In the genomic region with DNA sequence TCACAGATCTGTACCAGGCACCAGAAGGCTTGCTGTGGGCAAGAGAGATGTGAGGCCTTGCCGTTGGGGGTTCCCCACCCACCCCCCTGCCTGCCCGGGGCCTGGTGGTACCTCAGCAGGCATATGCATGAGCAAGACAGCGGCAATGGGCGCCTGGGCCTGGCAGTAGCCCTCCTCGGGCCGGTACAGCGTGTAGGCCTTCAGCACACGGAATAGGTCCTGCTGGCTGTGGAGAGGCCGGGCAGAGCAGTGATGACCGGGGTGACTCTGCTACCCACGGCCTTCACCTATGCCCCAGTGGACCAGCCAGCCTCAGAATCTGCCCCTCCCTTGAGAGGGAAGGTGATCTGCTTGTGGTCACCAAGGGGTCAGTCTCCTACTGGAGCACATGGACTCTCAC, we compare ENCODE assay signal across 26 cellular contexts. TPM values are rescaled to one million over a fixed set of nuclear protein-coding genes. Genes with fewer than 3 reads are reported as not detected.
"Had no signal": no experiment of that assay in that cellular context is flagged by ENCODE, and none has a peak within 500 bp of the region (broad histone marks: within the 10 kb centered on the region; RNA-seq: fewer than 3 reads in every experiment).

No MANE protein-coding gene starts in this region.

- H3K4me3 ChIP-seq: body of pancreas, lower lobe of right lung, mucosa of descending colon, sigmoid colon, smooth muscle cell, tibial artery had no signal

- ATAC-seq: activated CD4-positive, alpha-beta T cell treated with anti-CD3 and anti-CD28 coated beads for 36 hours; body of pancreas; left cardiac atrium; lower lobe of right lung; mucosa of descending colon; stimulated activated naive CD8-positive, alpha-beta T cell treated with anti-CD3 and anti-CD28 coated beads, Interleukin-15, Interleukin-2, amounts not matched to agents 100 U/mL and 50 U/mL, for 24 hours had no signal

- H3K27me3 Mint-ChIP-seq: activated B cell treated with CpG ODN at 0.5 μM for 24 hours; activated CD4-positive, alpha-beta T cell treated with anti-CD3 and anti-CD28 coated beads for 36 hours; activated naive CD4-positive, alpha-beta T cell treated with anti-CD3 and anti-CD28 coated beads, Interleukin-2, amount 10 ng/mL, durations not matched to agents 7 days and 5 days had no signal

- H3K27ac ChIP-seq: body of pancreas, lower lobe of right lung, sigmoid colon had no signal

- H3K4me3 Mint-ChIP-seq: activated B cell treated with CpG ODN at 0.5 μM for 24 hours; activated CD4-positive, alpha-beta T cell treated with anti-CD3 and anti-CD28 coated beads for 36 hours; activated naive CD4-positive, alpha-beta T cell treated with anti-CD3 and anti-CD28 coated beads, Interleukin-2, amount 10 ng/mL, durations not matched to agents 7 days and 5 days; neural crest cell had no signal

- DNase-seq: activated B cell treated with CpG ODN at 0.5 μM for 24 hours; activated CD4-positive, alpha-beta T cell treated with anti-CD3 and anti-CD28 coated beads for 36 hours; activated CD4-positive, alpha-beta T cell treated with anti-CD3 and anti-CD28 coated beads, Interleukin-2, amount 50 U/mL, for 4 hours; activated effector memory CD4-positive, alpha-beta T cell treated with anti-CD3 and anti-CD28 coated beads, Interleukin-2, amount 50 U/mL, for 16 hours; activated naive CD4-positive, alpha-beta T cell treated with anti-CD3 and anti-CD28 coated beads, Interleukin-2, amount 10 ng/mL, durations not matched to agents 7 days and 5 days; anterior cingulate cortex; body of pancreas; dermis blood vessel endothelial cell; effector memory CD4-positive, alpha-beta T cell; foreskin melanocyte; hypothalamus; islet precursor cell; left cardiac atrium; lower lobe of right lung; mesendoderm; mucosa of descending colon; sigmoid colon; stimulated activated CD4-positive, alpha-beta T cell treated with anti-CD3 and anti-CD28 coated beads, Interleukin-15, amount 100 ng/mL, for 24 hours; stimulated activated naive CD8-positive, alpha-beta T cell treated with anti-CD3 and anti-CD28 coated beads, Interleukin-15, Interleukin-2, amounts not matched to agents 100 U/mL and 50 U/mL, for 24 hours; substantia nigra; T1000; tibial artery had no signal

- H3K9me3 ChIP-seq: body of pancreas, lower lobe of right lung, mucosa of descending colon, sigmoid colon, tibial artery had no signal

- H3K9me3 Mint-ChIP-seq: activated B cell treated with CpG ODN at 0.5 μM for 24 hours; activated naive CD4-positive, alpha-beta T cell treated with anti-CD3 and anti-CD28 coated beads, Interleukin-2, amount 10 ng/mL, durations not matched to agents 7 days and 5 days; neural crest cell had no signal

- H3K27ac Mint-ChIP-seq: activated B cell treated with CpG ODN at 0.5 μM for 24 hours had no signal

- H3K27me3 ChIP-seq: body of pancreas, sigmoid colon, tibial artery had no signal

RNA-seq across cellular contexts. Expression of a gene that starts 28.2 kb away (rescaled TPM):
- total RNA-seq: body of pancreas, dermis blood vessel endothelial cell, neural crest cell, renal cortical epithelial cell, SK-MEL-5 had no signal
